In genomic region chr16:57846931-57847330, GRCh38 we compare ENCODE assay signal across 1 cellular context.
TF ChIP-seq lines count a peak whose summit lies in the region.

No MANE protein-coding gene starts in this region.

TF ChIP-seq in H1, 55 proteins besides CTCF, POLR2A, EP300 and RAD21:
- TF ChIP-seq TEAD4 (IDR thresholded peaks at IDR 0.05; ENCODE audit: low read depth, low read length): 0 out of 2 replicates have a peak, but pooled peaks have one; percentile 31
TF ChIP-seq in H1: peak in this region for 1; not testable (repeated sequence) for 54.
